8 cellular contexts compared by ENCODE assay signal in the genomic region with DNA sequence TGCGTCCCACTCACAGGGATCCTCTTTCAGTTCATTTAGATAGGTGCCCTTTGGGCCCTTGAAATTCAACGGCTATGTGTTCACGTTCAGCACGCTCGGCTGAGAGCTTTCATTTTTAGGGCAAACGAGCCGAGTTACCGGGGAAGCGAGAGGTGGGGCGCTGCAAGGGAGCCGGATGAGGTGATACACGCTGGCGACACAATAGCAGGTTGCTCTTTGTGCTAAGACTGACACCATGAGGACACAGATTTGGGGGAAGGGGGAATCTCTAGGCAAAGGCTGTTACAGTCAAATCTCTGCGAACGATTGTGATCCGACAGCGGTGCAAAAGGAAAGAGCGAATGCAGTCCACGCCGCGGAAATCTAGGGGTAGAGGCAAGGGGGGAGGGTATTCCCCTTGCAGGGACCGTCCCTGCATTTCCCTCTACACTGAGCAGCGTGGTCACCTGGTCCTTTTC. TPM values are rescaled to one million over a fixed set of nuclear protein-coding genes. Genes with fewer than 3 reads are reported as not detected.
DNase-seq lines count a peak whose midpoint lies in the region; ATAC-seq and TF ChIP-seq lines count a peak whose summit lies in the region.

No MANE protein-coding gene starts in this region.

- intact Hi-C loops in MCF 10A (cut with micrococcal nuclease) (loop anchor here (1.0 to 5.0 kb wide), 8 partner anchors 45 to 456 kb away; a partner anchor contains a TSS), right lobe of liver (cut with DNase I) (loop anchor here in 1 of 2 donors (10.0 kb wide), 1 partner anchor 252 kb away; no protein-coding TSS in a partner anchor), testis (cut with DNase I; ENCODE audit: low total_unique reads) (loop anchor here (10.0 kb wide), 2 partner anchors 182 to 522 kb away; no protein-coding TSS in a partner anchor), posterior vena cava (cut with DNase I) (loop anchor here in 1 of 2 donors (10.0 kb wide), 2 partner anchors 382 to 692 kb away; no protein-coding TSS in a partner anchor)

- H3K4me3 ChIP-seq in right lobe of liver (peak overlapping the region; percentile 69 to 86 (median 70)), testis (peak overlapping the region; percentile 93 to 96)

- TSS peak; percentile 23 for BruUV-seq in MCF 10A (replicated peaks; lab: Mats Ljungman, UMichigan)

- H3K9me3 Mint-ChIP-seq in MCF 10A (ENCODE audit: unreplicated experiment), result no peaks in the 10 kb centered on the region

- WGBS in right lobe of liver (ENCODE audit: insufficient coverage, low coverage, low lambda C conversion rate, missing lambda C conversion rate), result 0% methylated on average over 18 of the region's 23 CpGs
- WGBS in testis, 2 donors, result 1 to 2% methylated on average over 18 to 23 of the region's 23 CpGs

- H3K4me3 Mint-ChIP-seq in MCF 10A (ENCODE audit: unreplicated experiment), result peak overlapping the region; percentile 87

- H3K36me3 ChIP-seq in right lobe of liver, result no peaks in the 10 kb centered on the region
- H3K36me3 ChIP-seq in testis (ENCODE audit: low read depth, missing control alignments), result no peaks in the 10 kb centered on the region

- peak in 2 of 3 donors; percentile 47 to 56 for DNase-seq in stimulated activated CD4-positive, alpha-beta T cell treated with anti-CD3 and anti-CD28 coated beads, Interleukin-12 subunit alpha, Interleukin-12 subunit beta, amount 100 ng/mL, for 48 hours (ENCODE audit: low read depth in 2 of 3, low spot score in 1 of 3)
- no peak for DNase-seq in stimulated activated CD4-positive, alpha-beta T cell treated with anti-CD3 and anti-CD28 coated beads, Interleukin-12 subunit alpha, Interleukin-12 subunit beta, amount 100 ng/mL, for 4 hours
- DNase-seq in OCI-M1 (lab: John Stamatoyannopoulos, UW) (peak; percentile 92), MCF 10A (ENCODE audit: unreplicated experiment) (no peak), right lobe of liver (no peak), testis (no peak), posterior vena cava (ENCODE audit: low spot score) (no peak)

- H3K4me1 ChIP-seq in right lobe of liver, result peaks cover 0 to 11% (median 5%) of the 10 kb centered on the region in 4 donors
- peaks cover 11% of the 10 kb centered on the region for H3K4me1 ChIP-seq in testis

- no peaks in the 10 kb centered on the region for H3K27me3 ChIP-seq in right lobe of liver
- no peaks in the 10 kb centered on the region for H3K27me3 ChIP-seq in testis

- H3K27me3 Mint-ChIP-seq in MCF 10A (ENCODE audit: insufficient read depth, unreplicated experiment), result no peaks in the 10 kb centered on the region

- TF ChIP-seq POLR2A in right lobe of liver (IDR thresholded peaks at IDR 0.05) (no peak), testis (IDR thresholded peaks at IDR 0.05) (no peak)

- ATAC-seq in HG02759 (IDR thresholded peaks at IDR 0.05; ENCODE audit: unreplicated experiment) (peak; percentile 7), right lobe of liver (peak; percentile 1 to 13 (median 10))

- POLR2A ChIA-PET in MCF 10A (lab: Yijun Ruan, JAX), result interaction anchor here (0.7 to 7.8 kb wide), 55 partner anchors 11 to 1128 kb away, joined by 3 to 192 read pairs (median 5); a partner anchor contains a TSS

- peak overlapping the region; percentile 83 for H3K27ac Mint-ChIP-seq in MCF 10A (ENCODE audit: low read depth, unreplicated experiment)

- TF ChIP-seq CTCF in MCF 10A (IDR thresholded peaks at IDR 0.05; ENCODE audit: unreplicated experiment) (no peak), right lobe of liver (IDR thresholded peaks at IDR 0.05) (no peak), testis (IDR thresholded peaks at IDR 0.05) (no peak)

- H3K27ac ChIP-seq in right lobe of liver (peak overlapping the region; percentile 93 to 98 (median 97)), testis (peak overlapping the region; percentile 87 to 99)

- H3K36me3 Mint-ChIP-seq in MCF 10A (ENCODE audit: insufficient read depth, unreplicated experiment), result peaks cover 7% of the 10 kb centered on the region

- peaks cover 16% of the 10 kb centered on the region for H3K4me1 Mint-ChIP-seq in MCF 10A (ENCODE audit: insufficient read depth, unreplicated experiment)

- H3K9me3 ChIP-seq in right lobe of liver (no peaks in the 10 kb centered on the region), testis (no peaks in the 10 kb centered on the region)

- CTCF ChIA-PET in MCF 10A (lab: Yijun Ruan, JAX), result interaction anchor here (0.6 to 3.6 kb wide), 15 partner anchors 8 to 1023 kb away, joined by 3 to 56 read pairs (median 3); no protein-coding TSS in a partner anchor

RNA-seq across cellular contexts. Expression of a gene that starts 0.7 kb away (rescaled TPM):
- 0.56 and 0.68 TPM in 2 replicates for total RNA-seq in MCF 10A (2022)
- under 1 TPM in 5 of 6 experiments, not detected in 1; 0.24 to 0.53 (median 0.34) TPM for total RNA-seq in right lobe of liver
- total RNA-seq in testis, result 1 to 10 TPM; 2.0 to 3.9 TPM
- polyA plus RNA-seq in testis (ENCODE audit: insufficient read depth, low read depth, low replicate concordance), result 2.0 TPM
- under 1 TPM; 0.38 to 0.88 TPM for total RNA-seq in posterior vena cava

RNA-seq across cellular contexts. Expression of a gene that starts 0.8 kb away (rescaled TPM):
- total RNA-seq in MCF 10A (2022) (55.5 and 64.1 TPM in 2 replicates), right lobe of liver (10 to 100 TPM; 37.5 to 73.7 (median 50.4) TPM), testis (100 to 1,000 TPM in 1 of 2 donors, 10 to 100 TPM in 1; 85.4 to 118 TPM), posterior vena cava (100 to 1,000 TPM in 1 of 2 donors, 10 to 100 TPM in 1; 92.2 to 144 TPM)
- 96.8 TPM for polyA plus RNA-seq in testis (ENCODE audit: insufficient read depth, low read depth, low replicate concordance)

RNA-seq across cellular contexts. Expression of a gene that starts 44.6 kb away (rescaled TPM):
- total RNA-seq in MCF 10A (2022), result 75.2 and 80.7 TPM in 2 replicates
- total RNA-seq in right lobe of liver, result 10 to 100 TPM; 17.4 to 24.2 (median 22.3) TPM
- total RNA-seq in testis, result 100 to 1,000 TPM in 1 of 2 donors, 10 to 100 TPM in 1; 68.5 to 107 TPM
- polyA plus RNA-seq in testis (ENCODE audit: insufficient read depth, low read depth, low replicate concordance), result 162 TPM
- total RNA-seq in posterior vena cava, result 10 to 100 TPM; 45.3 to 47.3 TPM

Comparison
In these comparisons a context has a peak if more than half of its experiments do, and no peak if none do; other contexts are left out.
1. DNase-seq: peak in stimulated activated CD4-positive, alpha-beta T cell treated with anti-CD3 and anti-CD28 coated beads, Interleukin-12 subunit alpha, Interleukin-12 subunit beta, amount 100 ng/mL, for 48 hours (2 of 3) and OCI-M1 (single experiment); none in stimulated activated CD4-positive, alpha-beta T cell treated with anti-CD3 and anti-CD28 coated beads, Interleukin-12 subunit alpha, Interleukin-12 subunit beta, amount 100 ng/mL, for 4 hours (single experiment), MCF 10A (single experiment), right lobe of liver (0 of 3), testis (single experiment) and posterior vena cava (single experiment).